10 cellular contexts compared by ENCODE assay signal in genomic region chr3:49471856-49472495, GRCh38. TPM values are rescaled to one million over a fixed set of nuclear protein-coding genes. Genes with fewer than 3 reads are reported as not detected.
DNase-seq lines count a peak whose midpoint lies in the region; ATAC-seq, FAIRE-seq and TF ChIP-seq lines count a peak whose summit lies in the region.
"Had no signal": no experiment of that assay in that cellular context is flagged by ENCODE, and none has a peak within 500 bp of the region (broad histone marks: within the 10 kb centered on the region; RNA-seq: fewer than 3 reads in every experiment).

No MANE protein-coding gene starts in this region.

- peak overlapping the region; percentile 6 for H3K27ac ChIP-seq in CD8-positive, alpha-beta T cell (ENCODE audit: low read depth, low read length)
- H3K27ac ChIP-seq in RWPE1 (peak overlapping the region; percentile 69), esophagus (ENCODE audit: low read depth in 2 of 2, low read length in 1 of 2) (peak overlapping the region; percentile 70 to 99), neuronal stem cell (replicated peaks; ENCODE audit: low read length) (no peak overlapping the region)

- no peak overlapping the region for H3K18ac ChIP-seq in neuronal stem cell (ENCODE audit: low read length)

- peaks cover 31% of the 10 kb centered on the region for H3K4me1 Mint-ChIP-seq in CD8-positive, alpha-beta T cell (ENCODE audit: low read depth)

- no peak for FAIRE-seq in H54 (lab: Jason Lieb, UNC)
- FAIRE-seq: GM12891 had no signal

- H3K4ac ChIP-seq in neuronal stem cell (ENCODE audit: low read length), result no peak overlapping the region

- no peak overlapping the region for H2AK5ac ChIP-seq in neuronal stem cell (ENCODE audit: low read depth, low read length)

- no peak overlapping the region for H4K8ac ChIP-seq in neuronal stem cell (ENCODE audit: low read depth, low read length)

- peak overlapping the region; percentile 30 for H2BK5ac ChIP-seq in neuronal stem cell (ENCODE audit: low read length)

- POLR2A ChIA-PET in CD8-positive, alpha-beta T cell (lab: Charles Lee), result interaction anchor here (1.2 kb wide), 1 partner anchor 60 kb away, joined by 3 read pairs; the partner anchor contains the start of genes RHOA and TCTA
- POLR2A ChIA-PET in RWPE1 (lab: Yijun Ruan, JAX; ENCODE audit: low non-redundant PET), result no interaction called here

- CTCF ChIA-PET in CD8-positive, alpha-beta T cell (lab: Charles Lee), result interaction anchor here (1.0 to 2.7 kb wide), 3 partner anchors 12 to 132 kb away, joined by 3 to 7 read pairs (median 6); partner anchors contain the start of gene USP4
- CTCF ChIA-PET in RWPE1 (lab: Yijun Ruan, JAX), result interaction anchor here (0.5 kb wide), 1 partner anchor 308 kb away, joined by 3 read pairs; no protein-coding TSS in a partner anchor

- DNase-seq in CD8-positive, alpha-beta T cell, result no peak
- DNase-seq in RWPE1 (ENCODE audit: low spot score), result no peak
- DNase-seq in neuronal stem cell (ENCODE audit: low spot score), result no peak
- no peak for DNase-seq in NK-92 (lab: John Stamatoyannopoulos, UW; ENCODE audit: unreplicated experiment)
- DNase-seq in H54 (ENCODE audit: insufficient read length, low spot score), result no peak
- DNase-seq: activated CD4-positive, alpha-beta T cell treated with anti-CD3 and anti-CD28 coated beads for 1 hour had no signal

- no peaks in the 10 kb centered on the region for H3K9me3 ChIP-seq in CD8-positive, alpha-beta T cell (ENCODE audit: low read length)
- H3K9me3 ChIP-seq in esophagus (ENCODE audit: control insufficient read depth in 2 of 2, insufficient read depth in 1 of 2, low read depth in 1 of 2, low read length in 1 of 2), result no peaks in the 10 kb centered on the region
- peaks cover 2 to 6% of the 10 kb centered on the region in 2 donors for H3K9me3 ChIP-seq in neuronal stem cell (replicated peaks in 1 of 2; ENCODE audit: control insufficient read depth in 2 of 2, insufficient read depth in 1 of 2, low read depth in 1 of 2, low read length in 2 of 2)

- H3K36me3 ChIP-seq in CD8-positive, alpha-beta T cell (ENCODE audit: insufficient read depth, low read length), result no peaks in the 10 kb centered on the region
- H3K36me3 ChIP-seq in esophagus (ENCODE audit: control insufficient read depth in 2 of 2, insufficient read depth in 2 of 2, low read length in 1 of 2) (no peaks in the 10 kb centered on the region), neuronal stem cell (replicated peaks in 1 of 2; ENCODE audit: control insufficient read depth in 2 of 2, insufficient read depth in 2 of 2, low read length in 2 of 2) (peaks cover 2 to 22% of the 10 kb centered on the region in 2 donors)

- no peak overlapping the region for H2AFZ ChIP-seq in neuronal stem cell (ENCODE audit: low read length)

- no peaks in the 10 kb centered on the region for H3K27me3 ChIP-seq in CD8-positive, alpha-beta T cell (ENCODE audit: insufficient read depth, low read length)
- H3K27me3 ChIP-seq in esophagus (ENCODE audit: control insufficient read depth in 1 of 2, insufficient read depth in 2 of 2, low read length in 2 of 2) (no peaks in the 10 kb centered on the region), neuronal stem cell (ENCODE audit: control insufficient read depth in 3 of 3, insufficient read depth in 3 of 3, low read depth in 1 of 3, low read length in 3 of 3) (no peaks in the 10 kb centered on the region)

- no peak for TF ChIP-seq POLR2A in H54 (IDR thresholded peaks at IDR 0.05; ENCODE audit: low read depth, low read length)

- H3K36me3 Mint-ChIP-seq in CD8-positive, alpha-beta T cell, result peaks cover 6% of the 10 kb centered on the region

- H2BK120ac ChIP-seq in neuronal stem cell (ENCODE audit: low read depth, low read length), result no peak overlapping the region

- H4K91ac ChIP-seq in neuronal stem cell (ENCODE audit: low read depth, low read length, poor library complexity), result no peak overlapping the region

- WGBS in esophagus, 2 donors, result 66 to 69% methylated on average over 6 of the region's 6 CpGs
- no CpG with 5 or more reads among the region's 6 CpGs for WGBS in neuronal stem cell (ENCODE audit: extremely low coverage in 2 of 2, insufficient read length in 2 of 2, insufficient replicate concordance in 1 of 2), 2 donors

- no peaks in the 10 kb centered on the region for H3K9me3 Mint-ChIP-seq in CD8-positive, alpha-beta T cell

- H3K4me1 ChIP-seq in CD8-positive, alpha-beta T cell (ENCODE audit: insufficient read depth, low read length), result peaks cover 21% of the 10 kb centered on the region
- peaks cover 5 to 6% of the 10 kb centered on the region in 2 donors for H3K4me1 ChIP-seq in esophagus (ENCODE audit: control insufficient read depth in 2 of 2, insufficient read depth in 2 of 2, low read length in 1 of 2)
- peaks cover 12 to 16% of the 10 kb centered on the region in 2 donors for H3K4me1 ChIP-seq in neuronal stem cell (ENCODE audit: control insufficient read depth in 2 of 2, insufficient read depth in 1 of 2, low read depth in 1 of 2, low read length in 2 of 2)

- H3K4me3 Mint-ChIP-seq in CD8-positive, alpha-beta T cell, result peak overlapping the region; percentile 22

- no peak for TF ChIP-seq CTCF in CD8-positive, alpha-beta T cell (IDR thresholded peaks at IDR 0.05)
- no peak for TF ChIP-seq CTCF in RWPE1 (conservative IDR thresholded peaks at IDR 0.05; ENCODE audit: low read depth)

- H3K4me2 ChIP-seq in neuronal stem cell (ENCODE audit: insufficient read depth, low read length, poor library complexity, severe bottlenecking), result peak overlapping the region; percentile 35

- H3K23ac ChIP-seq in neuronal stem cell (ENCODE audit: low read depth, low read length, poor library complexity), result peak overlapping the region; percentile 32

- ATAC-seq in CD8-positive, alpha-beta T cell, result no peak
- no peak for ATAC-seq in HG03469 (IDR thresholded peaks at IDR 0.05; ENCODE audit: unreplicated experiment)
- no peak for ATAC-seq in GM21360 (IDR thresholded peaks at IDR 0.05; ENCODE audit: unreplicated experiment)

- no peak overlapping the region for H2BK12ac ChIP-seq in neuronal stem cell (ENCODE audit: low read length)

- no peak overlapping the region for H3K14ac ChIP-seq in neuronal stem cell (ENCODE audit: low read length)

- H3K27me3 Mint-ChIP-seq in CD8-positive, alpha-beta T cell (ENCODE audit: low read depth), result no peaks in the 10 kb centered on the region

- peaks cover 3% of the 10 kb centered on the region for H3K79me1 ChIP-seq in neuronal stem cell (ENCODE audit: low read depth, low read length)

- H3K9ac ChIP-seq in neuronal stem cell (ENCODE audit: low read depth, low read length, poor library complexity), result peak overlapping the region; percentile 51

- intact Hi-C loops in CD8-positive, alpha-beta T cell (cut with DNase I, micrococcal nuclease), result loop anchor here (2.0 to 10.0 kb wide), 6 partner anchors 83 to 1285 kb away; partner anchors contain the start of genes BSN (in 1 of the 2), CDC25A (in 1 of the 2), GMPPB (in 1 of the 2) and IMPDH2 (in 1 of the 2)

- no peak overlapping the region for H2BK15ac ChIP-seq in neuronal stem cell (ENCODE audit: low read length)

- H3K27ac Mint-ChIP-seq in CD8-positive, alpha-beta T cell, result peak overlapping the region; percentile 94

- H3K4me3 ChIP-seq in CD8-positive, alpha-beta T cell (ENCODE audit: low read depth, low read length), result no peak overlapping the region
- H3K4me3 ChIP-seq in esophagus (ENCODE audit: low read depth in 1 of 2, low read length in 2 of 2), result no peak overlapping the region
- peak overlapping the region in 1 of 2 donors; percentile 79 for H3K4me3 ChIP-seq in neuronal stem cell (ENCODE audit: low read length in 2 of 2)

RNA-seq across cellular contexts. Expression of gene DAG1, which starts 1.9 kb away (rescaled TPM):
- 10 to 100 TPM; 17.0 to 19.9 TPM for total RNA-seq in CD8-positive, alpha-beta T cell
- polyA plus RNA-seq in esophagus, result 10 to 100 TPM in 1 of 2 donors, 1 to 10 TPM in 1; 8.6 to 18.8 TPM
- polyA plus RNA-seq in neuronal stem cell (2013, experiment 1 of 2), result 70.2 TPM
- 71.5 TPM for polyA plus RNA-seq in neuronal stem cell (2013, experiment 2 of 2)

RNA-seq across cellular contexts. Expression of gene NICN1, which starts 42.9 kb away (rescaled TPM):
- total RNA-seq in CD8-positive, alpha-beta T cell, result 10 to 100 TPM; 13.9 to 18.6 TPM
- 1 to 10 TPM; 5.0 to 7.0 TPM for polyA plus RNA-seq in esophagus
- 14.9 TPM for polyA plus RNA-seq in neuronal stem cell (2013, experiment 1 of 2)
- 12.4 TPM for polyA plus RNA-seq in neuronal stem cell (2013, experiment 2 of 2)

RNA-seq across cellular contexts. Expression of gene AMT, which starts 49.7 kb away (rescaled TPM):
- 1 to 10 TPM; 8.4 to 9.4 TPM for total RNA-seq in CD8-positive, alpha-beta T cell
- 10 to 100 TPM in 1 of 2 donors, 1 to 10 TPM in 1; 3.4 to 14.2 TPM for polyA plus RNA-seq in esophagus
- polyA plus RNA-seq in neuronal stem cell (2013, experiment 1 of 2), result 21.6 TPM
- 22.1 TPM for polyA plus RNA-seq in neuronal stem cell (2013, experiment 2 of 2)

RNA-seq across cellular contexts. Expression of gene TCTA, which starts 59.8 kb away (rescaled TPM):
- 10 to 100 TPM; 19.8 to 21.1 TPM for total RNA-seq in CD8-positive, alpha-beta T cell
- 10 to 100 TPM; 11.3 to 14.5 TPM for polyA plus RNA-seq in esophagus
- polyA plus RNA-seq in neuronal stem cell (2013, experiment 1 of 2), result 2.6 TPM
- 2.8 TPM for polyA plus RNA-seq in neuronal stem cell (2013, experiment 2 of 2)
